Comparison of ENCODE assay signal across 1 cellular context in the genomic region with DNA sequence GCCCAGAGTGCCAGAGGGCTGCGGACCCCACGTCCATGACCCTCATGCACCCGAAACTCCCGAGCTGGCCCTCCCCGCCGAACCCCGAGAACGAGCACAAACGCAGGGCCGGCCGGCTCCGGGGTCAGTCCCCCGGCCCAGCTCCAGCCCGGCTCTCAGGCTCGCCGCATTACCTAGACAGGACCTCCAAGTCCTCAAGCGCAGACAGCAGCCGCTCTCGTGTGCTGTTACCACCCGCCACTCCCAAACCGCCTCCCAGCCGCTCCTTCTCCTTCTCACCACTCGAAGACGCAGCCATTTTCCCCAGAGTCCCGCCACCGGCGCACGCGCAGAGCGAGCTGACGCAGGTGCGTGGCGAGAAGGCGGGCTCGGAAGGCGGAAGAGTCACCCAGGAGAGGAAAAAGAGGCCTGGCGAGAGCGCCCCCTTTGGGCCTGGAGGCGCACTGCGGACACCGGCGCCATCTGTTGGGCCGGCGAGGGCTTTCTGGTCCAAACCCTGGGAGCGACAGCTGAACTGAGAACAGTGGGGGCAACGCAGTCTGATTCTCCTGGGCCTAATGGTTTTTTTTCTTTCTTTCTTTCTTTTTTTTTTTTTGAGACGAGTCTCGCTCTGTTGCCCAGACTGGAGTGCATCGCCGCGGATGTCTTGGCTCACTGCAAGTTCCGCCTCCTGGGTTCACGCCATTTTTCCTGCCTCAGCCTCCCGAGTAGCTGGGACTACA.
TF ChIP-seq lines count a peak whose summit lies in the region.

A gene with protein sequence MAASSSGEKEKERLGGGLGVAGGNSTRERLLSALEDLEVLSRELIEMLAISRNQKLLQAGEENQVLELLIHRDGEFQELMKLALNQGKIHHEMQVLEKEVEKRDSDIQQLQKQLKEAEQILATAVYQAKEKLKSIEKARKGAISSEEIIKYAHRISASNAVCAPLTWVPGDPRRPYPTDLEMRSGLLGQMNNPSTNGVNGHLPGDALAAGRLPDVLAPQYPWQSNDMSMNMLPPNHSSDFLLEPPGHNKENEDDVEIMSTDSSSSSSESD (minus strand): TSS at position 324 of the 722 bp plus-strand sequence. CDS start 26 bp downstream, at position 298.

TF ChIP-seq in HEK293, 187 proteins besides CTCF, POLR2A, EP300 and RAD21 (continued from another document and continues in another):
- TF ChIP-seq, protein P1, sequence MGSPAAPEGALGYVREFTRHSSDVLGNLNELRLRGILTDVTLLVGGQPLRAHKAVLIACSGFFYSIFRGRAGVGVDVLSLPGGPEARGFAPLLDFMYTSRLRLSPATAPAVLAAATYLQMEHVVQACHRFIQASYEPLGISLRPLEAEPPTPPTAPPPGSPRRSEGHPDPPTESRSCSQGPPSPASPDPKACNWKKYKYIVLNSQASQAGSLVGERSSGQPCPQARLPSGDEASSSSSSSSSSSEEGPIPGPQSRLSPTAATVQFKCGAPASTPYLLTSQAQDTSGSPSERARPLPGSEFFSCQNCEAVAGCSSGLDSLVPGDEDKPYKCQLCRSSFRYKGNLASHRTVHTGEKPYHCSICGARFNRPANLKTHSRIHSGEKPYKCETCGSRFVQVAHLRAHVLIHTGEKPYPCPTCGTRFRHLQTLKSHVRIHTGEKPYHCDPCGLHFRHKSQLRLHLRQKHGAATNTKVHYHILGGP (tag by site-specific recombination; IDR thresholded peaks at IDR 0.05): no peak
- TF ChIP-seq GLI2 (tag by site-specific recombination; IDR thresholded peaks at IDR 0.05; ENCODE audit: borderline replicate concordance, low read depth) (no peak), ZNF561 (tag by site-specific recombination; IDR thresholded peaks at IDR 0.05; ENCODE audit: borderline replicate concordance) (peak; percentile 79; the same call in 1 of the 2 replicates), ZNF701 (tag by site-specific recombination; IDR thresholded peaks at IDR 0.05) (no peak), ZNF350 (tag by site-specific recombination; IDR thresholded peaks at IDR 0.05) (no peak), ZNF560 (tag by site-specific recombination; IDR thresholded peaks at IDR 0.05; ENCODE audit: borderline replicate concordance) (peak; percentile 34; the same call in 1 of the 2 replicates), ZNF341 (tag by site-specific recombination; IDR thresholded peaks at IDR 0.05; ENCODE audit: low read depth) (peak; percentile 42), ZNF221 (tag by site-specific recombination; IDR thresholded peaks at IDR 0.05; ENCODE audit: borderline replicate concordance) (no peak), KLF8 (tag by site-specific recombination; IDR thresholded peaks at IDR 0.05) (peak; percentile 68), ZNF114 (tag by site-specific recombination; IDR thresholded peaks at IDR 0.05) (no peak), TRIM28 (IDR thresholded peaks at IDR 0.05; ENCODE audit: borderline replicate concordance, low read length) (no peak), ZNF324 (tag by site-specific recombination; IDR thresholded peaks at IDR 0.05) (peak; percentile 72; the same call in 1 of the 2 replicates), ZNF621 (tag by site-specific recombination; IDR thresholded peaks at IDR 0.05) (no peak), KLF10 (tag by site-specific recombination; IDR thresholded peaks at IDR 0.05) (no peak), ZBTB20 (tag by site-specific recombination; IDR thresholded peaks at IDR 0.05) (no peak; the same call in 1 of the 2 replicates), ZNF112 (tag by site-specific recombination; IDR thresholded peaks at IDR 0.05) (no peak), ZNF530 (tag by site-specific recombination; IDR thresholded peaks at IDR 0.05; ENCODE audit: low read depth) (no peak), ZNF596 (tag by site-specific recombination; IDR thresholded peaks at IDR 0.05) (no peak), HOXC10 (CRISPR knock-in tag; IDR thresholded peaks at IDR 0.05) (no peak), ZNF211 (tag by site-specific recombination; IDR thresholded peaks at IDR 0.05; ENCODE audit: low read depth) (no peak), ZNF354C (tag by site-specific recombination; IDR thresholded peaks at IDR 0.05; ENCODE audit: borderline replicate concordance, low read depth) (no peak), ZNF521 (tag by site-specific recombination; IDR thresholded peaks at IDR 0.05) (no peak), ZNF23 (tag by site-specific recombination; IDR thresholded peaks at IDR 0.05; ENCODE audit: borderline replicate concordance) (no peak), ZNF223 (tag by site-specific recombination; IDR thresholded peaks at IDR 0.05) (no peak), ZNF830 (tag by site-specific recombination; IDR thresholded peaks at IDR 0.05; ENCODE audit: low read depth) (no peak), ZNF629 (tag by site-specific recombination; IDR thresholded peaks at IDR 0.05) (peak; percentile 61), ZNF660 (tag by site-specific recombination; IDR thresholded peaks at IDR 0.05) (peak; percentile 96), ZBTB17 (tag by site-specific recombination; IDR thresholded peaks at IDR 0.05) (peak; percentile 76; the same call in 1 of the 2 replicates), ZNF747 (tag by site-specific recombination; IDR thresholded peaks at IDR 0.05) (no peak), ZNF677 (tag by site-specific recombination; IDR thresholded peaks at IDR 0.05) (no peak), ZNF302 (tag by site-specific recombination; IDR thresholded peaks at IDR 0.05; ENCODE audit: low read depth) (no peak), GLIS2 (tag by site-specific recombination; IDR thresholded peaks at IDR 0.05) (no peak), GFI1B (tag by site-specific recombination; IDR thresholded peaks at IDR 0.05) (no peak), KLF7 (tag by site-specific recombination; IDR thresholded peaks at IDR 0.05; ENCODE audit: borderline replicate concordance) (no peak), ZNF394 (tag by site-specific recombination; IDR thresholded peaks at IDR 0.05; ENCODE audit: borderline replicate concordance) (peak; percentile 61; the same call in 1 of the 2 replicates), ZNF776 (tag by site-specific recombination; IDR thresholded peaks at IDR 0.05; ENCODE audit: borderline replicate concordance) (no peak), ZNF2 (tag by site-specific recombination; IDR thresholded peaks at IDR 0.05) (no peak; the same call in none of the 2 replicates), OSR2 (tag by site-specific recombination; IDR thresholded peaks at IDR 0.05) (no peak)
- TF ChIP-seq, protein P2, sequence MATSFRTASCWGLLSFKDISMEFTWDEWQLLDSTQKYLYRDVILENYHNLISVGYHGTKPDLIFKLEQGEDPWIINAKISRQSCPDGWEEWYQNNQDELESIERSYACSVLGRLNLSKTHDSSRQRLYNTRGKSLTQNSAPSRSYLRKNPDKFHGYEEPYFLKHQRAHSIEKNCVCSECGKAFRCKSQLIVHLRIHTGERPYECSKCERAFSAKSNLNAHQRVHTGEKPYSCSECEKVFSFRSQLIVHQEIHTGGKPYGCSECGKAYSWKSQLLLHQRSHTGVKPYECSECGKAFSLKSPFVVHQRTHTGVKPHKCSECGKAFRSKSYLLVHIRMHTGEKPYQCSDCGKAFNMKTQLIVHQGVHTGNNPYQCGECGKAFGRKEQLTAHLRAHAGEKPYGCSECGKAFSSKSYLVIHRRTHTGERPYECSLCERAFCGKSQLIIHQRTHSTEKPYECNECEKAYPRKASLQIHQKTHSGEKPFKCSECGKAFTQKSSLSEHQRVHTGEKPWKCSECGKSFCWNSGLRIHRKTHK (tag by site-specific recombination; IDR thresholded peaks at IDR 0.05): no peak
- TF ChIP-seq, protein P3, sequence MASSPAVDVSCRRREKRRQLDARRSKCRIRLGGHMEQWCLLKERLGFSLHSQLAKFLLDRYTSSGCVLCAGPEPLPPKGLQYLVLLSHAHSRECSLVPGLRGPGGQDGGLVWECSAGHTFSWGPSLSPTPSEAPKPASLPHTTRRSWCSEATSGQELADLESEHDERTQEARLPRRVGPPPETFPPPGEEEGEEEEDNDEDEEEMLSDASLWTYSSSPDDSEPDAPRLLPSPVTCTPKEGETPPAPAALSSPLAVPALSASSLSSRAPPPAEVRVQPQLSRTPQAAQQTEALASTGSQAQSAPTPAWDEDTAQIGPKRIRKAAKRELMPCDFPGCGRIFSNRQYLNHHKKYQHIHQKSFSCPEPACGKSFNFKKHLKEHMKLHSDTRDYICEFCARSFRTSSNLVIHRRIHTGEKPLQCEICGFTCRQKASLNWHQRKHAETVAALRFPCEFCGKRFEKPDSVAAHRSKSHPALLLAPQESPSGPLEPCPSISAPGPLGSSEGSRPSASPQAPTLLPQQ (tag by site-specific recombination; IDR thresholded peaks at IDR 0.05): peak; percentile 52; the same call in 1 of the 2 replicates
- TF ChIP-seq, protein P4, sequence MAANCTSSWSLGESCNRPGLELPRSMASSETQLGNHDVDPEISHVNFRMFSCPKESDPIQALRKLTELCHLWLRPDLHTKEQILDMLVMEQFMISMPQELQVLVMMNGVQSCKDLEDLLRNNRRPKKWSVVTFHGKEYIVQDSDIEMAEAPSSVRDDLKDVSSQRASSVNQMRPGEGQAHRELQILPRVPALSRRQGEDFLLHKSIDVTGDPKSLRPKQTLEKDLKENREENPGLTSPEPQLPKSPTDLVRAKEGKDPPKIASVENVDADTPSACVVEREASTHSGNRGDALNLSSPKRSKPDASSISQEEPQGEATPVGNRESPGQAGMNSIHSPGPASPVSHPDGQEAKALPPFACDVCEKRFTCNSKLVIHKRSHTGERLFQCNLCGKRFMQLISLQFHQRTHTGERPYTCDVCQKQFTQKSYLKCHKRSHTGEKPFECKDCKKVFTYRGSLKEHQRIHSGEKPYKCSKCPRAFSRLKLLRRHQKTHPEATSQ (tag by site-specific recombination; IDR thresholded peaks at IDR 0.05): no peak; the same call in 1 of the 2 replicates
- TF ChIP-seq, protein P5, sequence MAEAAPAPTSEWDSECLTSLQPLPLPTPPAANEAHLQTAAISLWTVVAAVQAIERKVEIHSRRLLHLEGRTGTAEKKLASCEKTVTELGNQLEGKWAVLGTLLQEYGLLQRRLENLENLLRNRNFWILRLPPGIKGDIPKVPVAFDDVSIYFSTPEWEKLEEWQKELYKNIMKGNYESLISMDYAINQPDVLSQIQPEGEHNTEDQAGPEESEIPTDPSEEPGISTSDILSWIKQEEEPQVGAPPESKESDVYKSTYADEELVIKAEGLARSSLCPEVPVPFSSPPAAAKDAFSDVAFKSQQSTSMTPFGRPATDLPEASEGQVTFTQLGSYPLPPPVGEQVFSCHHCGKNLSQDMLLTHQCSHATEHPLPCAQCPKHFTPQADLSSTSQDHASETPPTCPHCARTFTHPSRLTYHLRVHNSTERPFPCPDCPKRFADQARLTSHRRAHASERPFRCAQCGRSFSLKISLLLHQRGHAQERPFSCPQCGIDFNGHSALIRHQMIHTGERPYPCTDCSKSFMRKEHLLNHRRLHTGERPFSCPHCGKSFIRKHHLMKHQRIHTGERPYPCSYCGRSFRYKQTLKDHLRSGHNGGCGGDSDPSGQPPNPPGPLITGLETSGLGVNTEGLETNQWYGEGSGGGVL (tag by site-specific recombination; IDR thresholded peaks at IDR 0.05): no peak
- TF ChIP-seq, protein P6, sequence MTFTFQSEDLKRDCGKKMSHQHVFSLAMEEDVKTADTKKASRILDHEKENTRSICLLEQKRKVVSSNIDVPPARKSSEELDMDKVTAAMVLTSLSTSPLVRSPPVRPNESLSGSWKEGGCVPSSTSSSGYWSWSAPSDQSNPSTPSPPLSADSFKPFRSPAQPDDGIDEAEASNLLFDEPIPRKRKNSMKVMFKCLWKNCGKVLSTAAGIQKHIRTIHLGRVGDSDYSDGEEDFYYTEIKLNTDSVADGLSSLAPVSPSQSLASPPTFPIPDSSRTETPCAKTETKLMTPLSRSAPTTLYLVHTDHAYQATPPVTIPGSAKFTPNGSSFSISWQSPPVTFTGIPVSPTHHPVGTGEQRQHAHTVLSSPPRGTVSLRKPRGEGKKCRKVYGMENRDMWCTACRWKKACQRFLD (tag by site-specific recombination; IDR thresholded peaks at IDR 0.05): no peak
- TF ChIP-seq, protein P7, sequence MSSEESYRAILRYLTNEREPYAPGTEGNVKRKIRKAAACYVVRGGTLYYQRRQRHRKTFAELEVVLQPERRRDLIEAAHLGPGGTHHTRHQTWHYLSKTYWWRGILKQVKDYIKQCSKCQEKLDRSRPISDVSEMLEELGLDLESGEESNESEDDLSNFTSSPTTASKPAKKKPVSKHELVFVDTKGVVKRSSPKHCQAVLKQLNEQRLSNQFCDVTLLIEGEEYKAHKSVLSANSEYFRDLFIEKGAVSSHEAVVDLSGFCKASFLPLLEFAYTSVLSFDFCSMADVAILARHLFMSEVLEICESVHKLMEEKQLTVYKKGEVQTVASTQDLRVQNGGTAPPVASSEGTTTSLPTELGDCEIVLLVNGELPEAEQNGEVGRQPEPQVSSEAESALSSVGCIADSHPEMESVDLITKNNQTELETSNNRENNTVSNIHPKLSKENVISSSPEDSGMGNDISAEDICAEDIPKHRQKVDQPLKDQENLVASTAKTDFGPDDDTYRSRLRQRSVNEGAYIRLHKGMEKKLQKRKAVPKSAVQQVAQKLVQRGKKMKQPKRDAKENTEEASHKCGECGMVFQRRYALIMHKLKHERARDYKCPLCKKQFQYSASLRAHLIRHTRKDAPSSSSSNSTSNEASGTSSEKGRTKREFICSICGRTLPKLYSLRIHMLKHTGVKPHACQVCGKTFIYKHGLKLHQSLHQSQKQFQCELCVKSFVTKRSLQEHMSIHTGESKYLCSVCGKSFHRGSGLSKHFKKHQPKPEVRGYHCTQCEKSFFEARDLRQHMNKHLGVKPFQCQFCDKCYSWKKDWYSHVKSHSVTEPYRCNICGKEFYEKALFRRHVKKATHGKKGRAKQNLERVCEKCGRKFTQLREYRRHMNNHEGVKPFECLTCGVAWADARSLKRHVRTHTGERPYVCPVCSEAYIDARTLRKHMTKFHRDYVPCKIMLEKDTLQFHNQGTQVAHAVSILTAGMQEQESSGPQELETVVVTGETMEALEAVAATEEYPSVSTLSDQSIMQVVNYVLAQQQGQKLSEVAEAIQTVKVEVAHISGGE (tag by site-specific recombination; conservative IDR thresholded peaks at IDR 0.05; ENCODE audit: low read depth): peak; percentile 39; the same call in 1 of the 2 replicates
- TF ChIP-seq, protein P8, sequence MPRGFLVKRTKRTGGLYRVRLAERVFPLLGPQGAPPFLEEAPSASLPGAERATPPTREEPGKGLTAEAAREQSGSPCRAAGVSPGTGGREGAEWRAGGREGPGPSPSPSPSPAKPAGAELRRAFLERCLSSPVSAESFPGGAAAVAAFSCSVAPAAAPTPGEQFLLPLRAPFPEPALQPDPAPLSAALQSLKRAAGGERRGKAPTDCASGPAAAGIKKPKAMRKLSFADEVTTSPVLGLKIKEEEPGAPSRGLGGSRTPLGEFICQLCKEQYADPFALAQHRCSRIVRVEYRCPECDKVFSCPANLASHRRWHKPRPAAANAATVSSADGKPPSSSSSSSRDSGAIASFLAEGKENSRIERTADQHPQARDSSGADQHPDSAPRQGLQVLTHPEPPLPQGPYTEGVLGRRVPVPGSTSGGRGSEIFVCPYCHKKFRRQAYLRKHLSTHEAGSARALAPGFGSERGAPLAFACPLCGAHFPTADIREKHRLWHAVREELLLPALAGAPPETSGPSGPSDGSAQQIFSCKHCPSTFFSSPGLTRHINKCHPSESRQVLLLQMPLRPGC (tag by site-specific recombination; IDR thresholded peaks at IDR 0.05): no peak
